8 cellular contexts compared by ENCODE assay signal in the genomic region with DNA sequence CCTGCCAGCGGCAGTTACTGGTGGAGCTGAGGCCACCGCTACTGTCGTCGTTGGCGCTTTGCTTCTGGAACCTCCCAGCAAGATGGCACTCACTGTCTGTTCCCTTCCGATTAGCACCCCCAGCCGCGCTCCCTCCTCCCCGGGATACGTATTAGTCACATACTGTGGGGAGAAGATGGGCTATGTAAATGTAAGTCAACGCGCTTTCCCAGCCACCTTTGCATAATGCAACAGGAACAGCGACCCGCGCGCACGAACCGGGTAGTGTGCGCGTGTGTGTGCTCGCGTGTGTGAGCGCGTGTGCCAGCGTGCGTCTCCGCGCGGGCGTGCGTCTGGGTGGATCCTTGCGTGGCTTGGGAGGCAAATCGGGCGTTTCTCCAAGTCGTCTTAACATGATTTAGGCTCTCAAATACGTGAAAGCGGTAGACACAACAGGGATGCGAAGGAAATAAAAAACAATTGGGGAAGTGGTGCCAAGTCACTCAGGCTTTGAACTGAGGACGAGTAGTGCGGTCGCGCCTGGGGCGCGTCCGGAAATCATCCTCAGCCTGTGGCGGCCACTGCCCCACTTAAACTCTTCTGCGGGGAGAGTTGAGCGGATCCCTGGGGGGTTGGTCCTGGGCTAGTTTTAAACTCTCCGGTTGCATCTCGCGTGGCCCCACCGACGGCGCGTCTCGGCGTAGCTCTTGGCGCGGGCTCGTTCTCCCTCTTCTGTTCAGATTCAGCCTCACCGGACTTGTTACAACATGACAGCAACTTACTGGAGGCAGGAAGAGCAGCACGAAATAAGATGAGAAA. TPM values are rescaled to one million over a fixed set of nuclear protein-coding genes. Genes with fewer than 3 reads are reported as not detected.
DNase-seq lines count a peak whose midpoint lies in the region; ATAC-seq lines count a peak whose summit lies in the region.

No MANE protein-coding gene starts in this region.

- DNase-seq in A172 (ENCODE audit: low spot score) (peak; percentile 31), amygdala (lab: John Stamatoyannopoulos, UW) (peak in 39 of 56 donors; percentile 21 to 77 (median 46)), right cardiac atrium (peak; percentile 79 to 90 (median 89)), posterior vena cava (ENCODE audit: low spot score) (peak; percentile 94), germinal center (ENCODE audit: low spot score) (no peak), activated gamma-delta T cell (lab: John Stamatoyannopoulos, UW) (no peak)

- H3K4me3 ChIP-seq in HUES48 (ENCODE audit: low read depth, low read length) (peak overlapping the region; percentile 79), right cardiac atrium (ENCODE audit: low read length) (peak overlapping the region; percentile 53)

- no peak overlapping the region for H3K9ac ChIP-seq in HUES48 (ENCODE audit: low read depth, low read length)

- intact Hi-C loops in right cardiac atrium (cut with DNase I): loop anchor here in 2 of 4 donors (10.0 kb wide), 3 partner anchors 117 to 1527 kb away; no protein-coding TSS in a partner anchor
- intact Hi-C loops in posterior vena cava (cut with DNase I): no loop called here

- ATAC-seq in right cardiac atrium (peak; percentile 59 to 62), GM21737 (IDR thresholded peaks at IDR 0.05; ENCODE audit: unreplicated experiment) (no peak)

- no peaks in the 10 kb centered on the region for H3K36me3 ChIP-seq in HUES48 (ENCODE audit: control insufficient read depth, insufficient read depth, low read length)

- H3K27me3 ChIP-seq in HUES48 (ENCODE audit: control insufficient read depth, insufficient read depth, low read length) (peaks cover 80% of the 10 kb centered on the region), right cardiac atrium (ENCODE audit: control insufficient read depth, insufficient read depth) (no peaks in the 10 kb centered on the region)

- peaks cover 57% of the 10 kb centered on the region for H3K4me1 ChIP-seq in HUES48 (ENCODE audit: control insufficient read depth, insufficient read depth, low read length)
- H3K4me1 ChIP-seq in right cardiac atrium (ENCODE audit: control insufficient read depth, insufficient read depth, low read length): no peaks in the 10 kb centered on the region

- no peak overlapping the region for H3K27ac ChIP-seq in HUES48 (ENCODE audit: low read depth, low read length)
- H3K27ac ChIP-seq in right cardiac atrium (ENCODE audit: low read length): peak overlapping the region; percentile 10

- H3K9me3 ChIP-seq in HUES48 (ENCODE audit: control insufficient read depth, insufficient read depth, low read length) (no peaks in the 10 kb centered on the region), right cardiac atrium (ENCODE audit: control insufficient read depth, low read length) (no peaks in the 10 kb centered on the region)

- under 1% methylated on average over 62 of the region's 62 CpGs for WGBS in right cardiac atrium

RNA-seq across cellular contexts. Expression of a gene that starts 1.8 kb away (rescaled TPM):
- total RNA-seq in A172 (2014; rRNA removed; shearing (Covaris generic)): 3.6 and 11.5 TPM in 2 replicates
- 10 to 100 TPM in 3 of 4 donors, 1 to 10 TPM in 1; 3.9 to 39.2 (median 15.9) TPM for total RNA-seq in right cardiac atrium
- 2.2 TPM for polyA plus RNA-seq in right cardiac atrium
- total RNA-seq in posterior vena cava: 10 to 100 TPM; 16.1 to 59.6 TPM

Comparison
In these comparisons a context has a peak if more than half of its experiments do, and no peak if none do; other contexts are left out.
1. DNase-seq: peak in A172 (single experiment), amygdala (39 of 56), right cardiac atrium (3 of 3) and posterior vena cava (single experiment); none in germinal center (single experiment) and activated gamma-delta T cell (single experiment).